ENCODE assay signal across 18 cellular contexts in the genomic region with DNA sequence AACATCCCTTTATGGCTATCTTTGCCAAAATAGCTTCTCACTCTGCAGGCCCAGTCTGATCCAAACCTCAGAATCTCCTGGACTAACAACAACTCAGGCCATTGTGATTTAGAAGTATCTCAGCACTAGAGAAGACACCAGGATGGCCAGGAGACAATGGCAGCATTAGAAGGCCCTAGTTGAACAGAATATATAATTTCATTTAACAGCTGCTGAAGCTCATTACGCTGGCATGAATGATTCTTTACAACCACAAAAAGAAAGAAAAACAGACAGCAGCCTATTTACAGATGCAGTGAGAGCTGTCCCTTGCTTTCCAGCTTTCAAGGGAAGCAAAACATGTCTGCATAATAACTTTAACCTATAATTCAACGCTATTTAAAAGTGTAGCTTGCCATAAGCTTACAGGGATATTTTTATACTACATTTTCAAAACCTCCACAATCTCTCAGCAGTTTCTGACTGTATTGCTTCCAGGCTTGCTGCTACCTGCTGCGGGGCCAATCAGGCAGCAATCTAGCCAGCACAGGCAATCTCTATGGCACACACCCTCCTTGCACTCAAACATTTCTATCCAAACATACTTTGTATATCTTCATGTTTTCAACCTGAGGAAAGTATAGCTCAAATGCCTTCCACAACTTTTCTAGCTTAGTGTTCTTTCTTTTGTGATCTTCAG.
DNase-seq lines count a peak whose midpoint lies in the region; ATAC-seq and TF ChIP-seq lines count a peak whose summit lies in the region.
"Had no signal": no experiment of that assay in that cellular context is flagged by ENCODE, and none has a peak within 500 bp of the region (broad histone marks: within the 10 kb centered on the region; RNA-seq: fewer than 3 reads in every experiment).

No MANE protein-coding gene starts in this region.

- peak overlapping the region; percentile 1 for H3K27ac Mint-ChIP-seq in Calu3 (ENCODE audit: unreplicated experiment)
- peak overlapping the region; percentile 97 for H3K27ac Mint-ChIP-seq in neural progenitor cell
- H3K27ac Mint-ChIP-seq: activated T-cell treated with anti-CD3 and anti-CD28 coated beads, Interleukin-2, amount 50 U/mL, for 72 hours; stimulated activated naive CD8-positive, alpha-beta T cell treated with anti-CD3 and anti-CD28 coated beads, Interleukin-15, amount 100 ng/mL, for 72 hours had no signal

- ATAC-seq in HG03342 (IDR thresholded peaks at IDR 0.05; ENCODE audit: unreplicated experiment) (peak; percentile 8), HG03378 (IDR thresholded peaks at IDR 0.05; ENCODE audit: unreplicated experiment) (no peak)
- ATAC-seq: left lobe of liver, Right ventricle myocardium inferior had no signal

- CTCF ChIA-PET in Calu3 (lab: Charles Lee) = interaction anchor here (1.2 to 1.3 kb wide), 2 partner anchors 9 to 10 kb away, joined by 3 to 5 read pairs; no protein-coding TSS in a partner anchor

- H3F3A ChIP-seq in neural progenitor cell (ENCODE audit: low read depth) = no peaks in the 10 kb centered on the region

- 48 to 65% methylated on average over 3 of the region's 3 CpGs for WGBS in lower leg skin, 2 donors

- H3K79me2 ChIP-seq in neural progenitor cell (ENCODE audit: low read depth) = no peaks in the 10 kb centered on the region
- no peaks in the 10 kb centered on the region for H3K79me2 ChIP-seq in Karpas-422 (ENCODE audit: low read length)

- H3K4me3 Mint-ChIP-seq in Calu3 (ENCODE audit: low read depth, unreplicated experiment) (no peak overlapping the region), neural progenitor cell (peak overlapping the region; percentile 50)
- H3K4me3 Mint-ChIP-seq: stimulated activated naive CD8-positive, alpha-beta T cell treated with anti-CD3 and anti-CD28 coated beads, Interleukin-15, amount 100 ng/mL, for 72 hours had no signal

- intact Hi-C loops in Calu3 (cut with micrococcal nuclease; ENCODE audit: unreplicated experiment) (no loop called here), lower leg skin (cut with DNase I; ENCODE audit: low total_unique reads) (no loop called here)

- H3K9me2 ChIP-seq in Karpas-422 (replicated peaks; ENCODE audit: insufficient read depth, low read length) = no peaks in the 10 kb centered on the region

- H3K27ac ChIP-seq in neural progenitor cell = no peak overlapping the region
- H3K27ac ChIP-seq in Karpas-422 (ENCODE audit: low read length) = no peak overlapping the region
- H3K27ac ChIP-seq: esophagus squamous epithelium had no signal

- H3K9me3 Mint-ChIP-seq in Calu3 (ENCODE audit: low read depth, unreplicated experiment) (peaks cover 4% of the 10 kb centered on the region), neural progenitor cell (no peaks in the 10 kb centered on the region)
- H3K9me3 Mint-ChIP-seq: activated T-cell treated with anti-CD3 and anti-CD28 coated beads, Interleukin-2, amount 50 U/mL, for 72 hours; stimulated activated naive CD8-positive, alpha-beta T cell treated with anti-CD3 and anti-CD28 coated beads, Interleukin-15, amount 100 ng/mL, for 72 hours had no signal

- H3K9ac ChIP-seq in neural progenitor cell = no peak overlapping the region
- no peak overlapping the region for H3K9ac ChIP-seq in Karpas-422 (ENCODE audit: low read length)

- H2AFZ ChIP-seq in neural progenitor cell (replicated peaks) = no peak overlapping the region
- no peak overlapping the region for H2AFZ ChIP-seq in Karpas-422 (ENCODE audit: low read length)

- no peak for TF ChIP-seq POLR2A in lower leg skin (IDR thresholded peaks at IDR 0.05)

- no peak for TF ChIP-seq CTCF in Calu3 (IDR thresholded peaks at IDR 0.05; ENCODE audit: unreplicated experiment)
- TF ChIP-seq CTCF in neural progenitor cell (IDR thresholded peaks at IDR 0.05) = no peak
- TF ChIP-seq CTCF in lower leg skin (IDR thresholded peaks at IDR 0.05) = no peak

- H3K27me3 ChIP-seq in neural progenitor cell (no peaks in the 10 kb centered on the region), Karpas-422 (ENCODE audit: low read length) (no peaks in the 10 kb centered on the region)
- H3K27me3 ChIP-seq: esophagus squamous epithelium, MG63 had no signal

- no peaks in the 10 kb centered on the region for H3K36me3 ChIP-seq in neural progenitor cell
- no peaks in the 10 kb centered on the region for H3K36me3 ChIP-seq in Karpas-422 (ENCODE audit: insufficient read depth, low read length)
- H3K36me3 ChIP-seq: esophagus squamous epithelium, MG63 had no signal

- H3K4me2 ChIP-seq in neural progenitor cell (no peak overlapping the region), Karpas-422 (ENCODE audit: low read depth, low read length, poor library complexity, severe bottlenecking) (no peak overlapping the region)

- no peaks in the 10 kb centered on the region for H3K27me3 Mint-ChIP-seq in Calu3 (ENCODE audit: unreplicated experiment)
- H3K27me3 Mint-ChIP-seq in neural progenitor cell (ENCODE audit: insufficient read depth, low read depth) = peaks cover 2% of the 10 kb centered on the region

- DNase-seq in Calu3 = no peak
- peak; percentile 48 for DNase-seq in cerebellar cortex (ENCODE audit: low spot score)
- DNase-seq in neural progenitor cell (ENCODE audit: low spot score) = peak; percentile 21
- DNase-seq in Karpas-422 = no peak
- no peak for DNase-seq in ACHN
- DNase-seq in lower leg skin (ENCODE audit: low spot score in 2 of 2) = no peak
- DNase-seq: activated CD4-positive, alpha-beta T cell treated with anti-CD3 and anti-CD28 coated beads, Interleukin-2, amount 50 U/mL, for 48 hours; activated T-cell treated with anti-CD3 and anti-CD28 coated beads, Interleukin-2, amount 50 U/mL, for 72 hours; cortex of kidney; esophagus squamous epithelium; hippocampal formation; MG63; stimulated activated naive CD8-positive, alpha-beta T cell treated with anti-CD3 and anti-CD28 coated beads, Interleukin-15, amount 100 ng/mL, for 72 hours; T-helper 9 cell had no signal

- BruUV-seq in Calu3 (replicated peaks; lab: Mats Ljungman, UMichigan) = no TSS peak

- in situ Hi-C loops in ACHN (cut with HindIII; ENCODE audit: low pct_ligation_motif_present, low pct_unique_long_range_greater_than_20kb, low sequenced_read_pairs) = no loop called here

- H4K20me1 ChIP-seq in neural progenitor cell (ENCODE audit: low read depth) (no peaks in the 10 kb centered on the region), Karpas-422 (ENCODE audit: insufficient read depth, low read depth, low read length) (no peaks in the 10 kb centered on the region)

- H3K4me3 ChIP-seq in neural progenitor cell (no peak overlapping the region), Karpas-422 (ENCODE audit: low read length) (no peak overlapping the region), lower leg skin (ENCODE audit: low read depth, poor library complexity, severe bottlenecking) (no peak overlapping the region)
- H3K4me3 ChIP-seq: esophagus squamous epithelium, MG63 had no signal

- H3K4me1 ChIP-seq in neural progenitor cell (peaks cover 8% of the 10 kb centered on the region), Karpas-422 (ENCODE audit: low read length) (no peaks in the 10 kb centered on the region)

- H3K9me3 ChIP-seq in neural progenitor cell (ENCODE audit: low read depth) = no peaks in the 10 kb centered on the region
- H3K9me3 ChIP-seq in Karpas-422 (ENCODE audit: low read length) = no peaks in the 10 kb centered on the region
- H3K9me3 ChIP-seq: esophagus squamous epithelium, MG63 had no signal

- peaks cover 73% of the 10 kb centered on the region for H3K4me1 Mint-ChIP-seq in Calu3 (ENCODE audit: low read depth, unreplicated experiment)
- peaks cover 38% of the 10 kb centered on the region for H3K4me1 Mint-ChIP-seq in neural progenitor cell
- H3K4me1 Mint-ChIP-seq: stimulated activated naive CD8-positive, alpha-beta T cell treated with anti-CD3 and anti-CD28 coated beads, Interleukin-15, amount 100 ng/mL, for 72 hours had no signal

- H3K36me3 Mint-ChIP-seq in Calu3 (ENCODE audit: insufficient read depth, unreplicated experiment) (peaks cover 64% of the 10 kb centered on the region), neural progenitor cell (peaks cover 37% of the 10 kb centered on the region)

Comparison
In these comparisons a context has a peak if more than half of its experiments do, and no peak if none do; other contexts are left out.
1. DNase-seq: peak in cerebellar cortex (single experiment) and neural progenitor cell (single experiment); none in Calu3 (single experiment), Karpas-422 (single experiment), ACHN (single experiment) and lower leg skin (0 of 2).